1 cellular context compared by ENCODE assay signal in genomic region chr7:85475476-85475875, GRCh38.
A peak's percentile ranks its signal among the peaks of the same experiment; 100 is the strongest.
TF ChIP-seq lines count a peak whose summit lies in the region.

No MANE protein-coding gene starts in this region.

TF ChIP-seq in HepG2, 621 proteins besides CTCF, POLR2A, EP300 and RAD21 (continued from another document):
- TF ChIP-seq, protein P1, sequence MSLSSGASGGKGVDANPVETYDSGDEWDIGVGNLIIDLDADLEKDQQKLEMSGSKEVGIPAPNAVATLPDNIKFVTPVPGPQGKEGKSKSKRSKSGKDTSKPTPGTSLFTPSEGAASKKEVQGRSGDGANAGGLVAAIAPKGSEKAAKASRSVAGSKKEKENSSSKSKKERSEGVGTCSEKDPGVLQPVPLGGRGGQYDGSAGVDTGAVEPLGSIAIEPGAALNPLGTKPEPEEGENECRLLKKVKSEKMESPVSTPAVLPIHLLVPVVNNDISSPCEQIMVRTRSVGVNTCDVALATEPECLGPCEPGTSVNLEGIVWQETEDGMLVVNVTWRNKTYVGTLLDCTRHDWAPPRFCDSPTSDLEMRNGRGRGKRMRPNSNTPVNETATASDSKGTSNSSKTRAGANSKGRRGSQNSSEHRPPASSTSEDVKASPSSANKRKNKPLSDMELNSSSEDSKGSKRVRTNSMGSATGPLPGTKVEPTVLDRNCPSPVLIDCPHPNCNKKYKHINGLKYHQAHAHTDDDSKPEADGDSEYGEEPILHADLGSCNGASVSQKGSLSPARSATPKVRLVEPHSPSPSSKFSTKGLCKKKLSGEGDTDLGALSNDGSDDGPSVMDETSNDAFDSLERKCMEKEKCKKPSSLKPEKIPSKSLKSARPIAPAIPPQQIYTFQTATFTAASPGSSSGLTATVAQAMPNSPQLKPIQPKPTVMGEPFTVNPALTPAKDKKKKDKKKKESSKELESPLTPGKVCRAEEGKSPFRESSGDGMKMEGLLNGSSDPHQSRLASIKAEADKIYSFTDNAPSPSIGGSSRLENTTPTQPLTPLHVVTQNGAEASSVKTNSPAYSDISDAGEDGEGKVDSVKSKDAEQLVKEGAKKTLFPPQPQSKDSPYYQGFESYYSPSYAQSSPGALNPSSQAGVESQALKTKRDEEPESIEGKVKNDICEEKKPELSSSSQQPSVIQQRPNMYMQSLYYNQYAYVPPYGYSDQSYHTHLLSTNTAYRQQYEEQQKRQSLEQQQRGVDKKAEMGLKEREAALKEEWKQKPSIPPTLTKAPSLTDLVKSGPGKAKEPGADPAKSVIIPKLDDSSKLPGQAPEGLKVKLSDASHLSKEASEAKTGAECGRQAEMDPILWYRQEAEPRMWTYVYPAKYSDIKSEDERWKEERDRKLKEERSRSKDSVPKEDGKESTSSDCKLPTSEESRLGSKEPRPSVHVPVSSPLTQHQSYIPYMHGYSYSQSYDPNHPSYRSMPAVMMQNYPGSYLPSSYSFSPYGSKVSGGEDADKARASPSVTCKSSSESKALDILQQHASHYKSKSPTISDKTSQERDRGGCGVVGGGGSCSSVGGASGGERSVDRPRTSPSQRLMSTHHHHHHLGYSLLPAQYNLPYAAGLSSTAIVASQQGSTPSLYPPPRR (CRISPR knock-in tag; IDR thresholded peaks at IDR 0.05; ENCODE audit: borderline replicate concordance) = 0 out of 2 replicates have a peak, but pooled peaks have one; percentile 35
- TF ChIP-seq PHB2 (IDR thresholded peaks at IDR 0.05; ENCODE audit: partially characterized antibody) (no peak), PAXIP1 (CRISPR knock-in tag; conservative IDR thresholded peaks at IDR 0.05) (peak; percentile 68), FOXA3 (CRISPR knock-in tag; IDR thresholded peaks at IDR 0.05) (peak; percentile 36; the same call in 1 of the 2 replicates), HNF4G (IDR thresholded peaks at IDR 0.05; ENCODE audit: borderline replicate concordance, low read depth, low read length) (0 out of 2 replicates have a peak, but pooled peaks have one; percentile 34), HNF4G (CRISPR knock-in tag; IDR thresholded peaks at IDR 0.05; ENCODE audit: borderline replicate concordance, low read depth) (no peak), HNRNPH1 (optimal IDR thresholded peaks at IDR 0.05; ENCODE audit: low read depth, low read length) (no peak), TOE1 (CRISPR knock-in tag; IDR thresholded peaks at IDR 0.05) (no peak), POGZ (CRISPR knock-in tag; IDR thresholded peaks at IDR 0.05) (0 out of 2 replicates have a peak, but pooled peaks have one; percentile 15), SOX13 (IDR thresholded peaks at IDR 0.05) (no peak), SOX13 (CRISPR knock-in tag; conservative IDR thresholded peaks at IDR 0.05 in 1 of 2, IDR thresholded peaks at IDR 0.05 in 1 of 2) (peak in 1 of 2 experiments; percentile 34; a peak in 1 of 4 replicates), USF2 (IDR thresholded peaks at IDR 0.05; ENCODE audit: low read depth, low read length) (no peak), USF2 (CRISPR knock-in tag; IDR thresholded peaks at IDR 0.05; ENCODE audit: borderline replicate concordance) (peak; percentile 27; the same call in 1 of the 2 replicates), CHCHD3 (CRISPR knock-in tag; IDR thresholded peaks at IDR 0.05) (no peak), ZNF383 (CRISPR knock-in tag; IDR thresholded peaks at IDR 0.05; ENCODE audit: borderline replicate concordance) (no peak), SRF (IDR thresholded peaks at IDR 0.05; ENCODE audit: low read depth, low read length) (peak; percentile 88), HMG20A (CRISPR knock-in tag; IDR thresholded peaks at IDR 0.05; ENCODE audit: borderline replicate concordance) (peak; percentile 46; the same call in 1 of the 2 replicates), AHDC1 (CRISPR knock-in tag; IDR thresholded peaks at IDR 0.05; ENCODE audit: borderline replicate concordance) (peak; percentile 51; the same call in 1 of the 2 replicates), MXI1 (IDR thresholded peaks at IDR 0.05; ENCODE audit: borderline replicate concordance, low read depth, low read length) (no peak), ISL2 (CRISPR knock-in tag; IDR thresholded peaks at IDR 0.05) (peak; percentile 41; the same call in 1 of the 2 replicates), CEBPG (CRISPR knock-in tag; IDR thresholded peaks at IDR 0.05) (peak; percentile 23; the same call in 1 of the 2 replicates), NR2F6 (IDR thresholded peaks at IDR 0.05) (0 out of 2 replicates have a peak, but pooled peaks have one; percentile 12), NR2F6 (CRISPR knock-in tag; IDR thresholded peaks at IDR 0.05) (no peak), ARID5B (CRISPR knock-in tag; IDR thresholded peaks at IDR 0.05) (peak; percentile 61), NKX3-1 (CRISPR knock-in tag; IDR thresholded peaks at IDR 0.05) (no peak), SPEN (CRISPR knock-in tag; IDR thresholded peaks at IDR 0.05; ENCODE audit: low read depth) (no peak), HNF4A (CRISPR knock-in tag; IDR thresholded peaks at IDR 0.05) (peak; percentile 76), ZBTB20 (CRISPR knock-in tag; IDR thresholded peaks at IDR 0.05; ENCODE audit: borderline replicate concordance, low read depth) (peak; percentile 95; the same call in 1 of the 2 replicates), GATAD2A (CRISPR knock-in tag; IDR thresholded peaks at IDR 0.05) (peak; percentile 32; the same call in 1 of the 2 replicates)
- TF ChIP-seq, protein P2, sequence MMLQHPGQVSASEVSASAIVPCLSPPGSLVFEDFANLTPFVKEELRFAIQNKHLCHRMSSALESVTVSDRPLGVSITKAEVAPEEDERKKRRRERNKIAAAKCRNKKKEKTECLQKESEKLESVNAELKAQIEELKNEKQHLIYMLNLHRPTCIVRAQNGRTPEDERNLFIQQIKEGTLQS (CRISPR knock-in tag; IDR thresholded peaks at IDR 0.05) = no peak
TF ChIP-seq in HepG2: peak in this region for 20.
